ENCODE assay signal across 8 cellular contexts in the genomic region with DNA sequence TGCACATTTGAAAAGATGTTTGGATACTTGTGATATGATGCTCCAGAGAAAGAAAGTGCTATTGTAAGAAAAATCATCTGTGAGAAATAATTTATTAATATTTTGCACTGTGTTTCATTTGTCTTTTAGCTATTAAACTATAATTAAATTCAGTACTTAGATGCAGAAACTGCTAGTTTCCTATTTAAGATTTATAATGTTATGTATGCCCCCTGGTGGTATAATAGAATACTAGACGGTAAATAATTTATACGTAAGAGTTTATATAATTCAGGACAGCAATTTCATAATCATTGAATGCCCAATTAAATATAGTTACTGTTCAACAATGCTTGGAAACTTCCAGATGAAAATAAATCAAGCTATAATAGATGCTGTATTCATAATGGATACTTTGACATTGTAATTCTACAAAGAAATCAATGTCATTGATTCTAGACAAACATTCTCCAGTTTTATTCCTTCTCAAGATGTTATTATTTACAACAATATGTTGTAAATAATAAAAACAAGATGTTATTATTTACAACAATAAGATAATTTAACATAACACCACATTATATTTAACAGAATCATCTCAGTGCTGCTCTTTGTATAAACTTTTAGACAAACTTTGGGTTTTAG.
DNase-seq lines count a peak whose midpoint lies in the region; ATAC-seq and TF ChIP-seq lines count a peak whose summit lies in the region.

No MANE protein-coding gene starts in this region.

- TF ChIP-seq POLR2A in gastrocnemius medialis (IDR thresholded peaks at IDR 0.05): no peak

- H3K79me2 ChIP-seq in PC-3 (ENCODE audit: low read length): no peaks in the 10 kb centered on the region

- H3K9me3 ChIP-seq in PC-3 (ENCODE audit: low read length): no peaks in the 10 kb centered on the region
- H3K9me3 ChIP-seq in gastrocnemius medialis: no peaks in the 10 kb centered on the region

- no peak overlapping the region for H3K9ac ChIP-seq in PC-3 (ENCODE audit: low read length)

- intact Hi-C loops in PC-3 (cut with micrococcal nuclease) (loop anchor here (1.0 kb wide), 1 partner anchor 184 kb away; no protein-coding TSS in a partner anchor), gastrocnemius medialis (cut with DNase I; ENCODE audit: low total_unique reads) (loop anchor here (2.0 to 5.0 kb wide), 2 partner anchors 185 to 938 kb away; partner anchors contain the start of gene MAN2A1)

- H3K4me1 ChIP-seq in PC-3 (ENCODE audit: insufficient read depth, low read length) (no peaks in the 10 kb centered on the region), gastrocnemius medialis (no peaks in the 10 kb centered on the region)

- H3K36me3 ChIP-seq in H7 (replicated peaks; ENCODE audit: control insufficient read depth, insufficient read depth, low read length) (no peaks in the 10 kb centered on the region), PC-3 (ENCODE audit: low read depth, low read length) (no peaks in the 10 kb centered on the region), gastrocnemius medialis (no peaks in the 10 kb centered on the region)

- no peaks in the 10 kb centered on the region for H4K20me1 ChIP-seq in PC-3 (ENCODE audit: low read length)

- TF ChIP-seq CTCF in PC-3 (conservative IDR thresholded peaks at IDR 0.05; ENCODE audit: low read depth, low read length) (peak; percentile 70), epithelial cell of esophagus (IDR thresholded peaks at IDR 0.05; ENCODE audit: insufficient read depth, low read depth, low read length, missing control alignments) (no peak), gastrocnemius medialis (IDR thresholded peaks at IDR 0.05 in 4 of 5, conservative IDR thresholded peaks at IDR 0.05 in 1 of 5) (peak; percentile 14 to 51 (median 23))

- POLR2A ChIA-PET in PC-3 (lab: Charles Lee; ENCODE audit: unreplicated experiment): no interaction called here

- no peaks in the 10 kb centered on the region for H3K9me2 ChIP-seq in PC-3 (replicated peaks; ENCODE audit: low read length)

- DNase-seq in AG08395 (ENCODE audit: low spot score): peak; percentile 36
- DNase-seq in H7: peak; percentile 1
- peak; percentile 70 for DNase-seq in PC-3
- DNase-seq in epithelial cell of esophagus (ENCODE audit: low read depth): peak; percentile 38
- DNase-seq in gastrocnemius medialis: no peak
- DNase-seq in D341Med (ENCODE audit: low spot score): no peak
- DNase-seq in stimulated activated CD8-positive, alpha-beta memory T cell treated with anti-CD3 and anti-CD28 coated beads, Interleukin-4, amount 100 ng/mL, for 48 hours: no peak
- no peak for DNase-seq in NCI-H2107 treated with DMSO at 0.1 percent for 48 hours (lab: John Stamatoyannopoulos, UW; ENCODE audit: unreplicated experiment)

- H3K4me3 ChIP-seq in H7 (ENCODE audit: insufficient read depth, low read depth, low read length) (no peak overlapping the region), PC-3 (ENCODE audit: low read length) (no peak overlapping the region), epithelial cell of esophagus (ENCODE audit: low read length) (no peak overlapping the region), gastrocnemius medialis (no peak overlapping the region)

- H3K27ac ChIP-seq in PC-3 (ENCODE audit: low read length): no peak overlapping the region
- no peak overlapping the region for H3K27ac ChIP-seq in gastrocnemius medialis

- no TSS peak for BruUV-seq in PC-3 (replicated peaks; lab: Mats Ljungman, UMichigan)

- CTCF ChIA-PET in PC-3 (lab: Charles Lee): interaction anchor here (0.6 to 1.2 kb wide), 2 partner anchors 13 to 944 kb away, joined by 3 to 4 read pairs; no protein-coding TSS in a partner anchor

- in situ Hi-C loops in gastrocnemius medialis (cut with MboI; ENCODE audit: low sequenced_read_pairs in 4 of 4): no loop called here

- H3K4me2 ChIP-seq in PC-3 (ENCODE audit: low read length): no peak overlapping the region

- ATAC-seq in PC-3 (peak; percentile 40; the same call in 1 of the 2 replicates), gastrocnemius medialis (no peak)

- no peaks in the 10 kb centered on the region for H3K27me3 ChIP-seq in H7 (ENCODE audit: control insufficient read depth, insufficient read depth, low read length)
- peaks cover 19% of the 10 kb centered on the region for H3K27me3 ChIP-seq in PC-3 (ENCODE audit: low read length)
- no peaks in the 10 kb centered on the region for H3K27me3 ChIP-seq in gastrocnemius medialis

- H2AFZ ChIP-seq in PC-3 (ENCODE audit: low read length): no peak overlapping the region

- no peaks in the 10 kb centered on the region for H3F3A ChIP-seq in PC-3 (ENCODE audit: low read length, unreplicated experiment)

Comparison
In these comparisons a context has a peak if more than half of its experiments do, and no peak if none do; other contexts are left out.
1. DNase-seq: peak in AG08395 (single experiment), H7 (single experiment), PC-3 (single experiment) and epithelial cell of esophagus (single experiment); none in gastrocnemius medialis (0 of 2), D341Med (single experiment), stimulated activated CD8-positive, alpha-beta memory T cell treated with anti-CD3 and anti-CD28 coated beads, Interleukin-4, amount 100 ng/mL, for 48 hours (single experiment) and NCI-H2107 treated with DMSO at 0.1 percent for 48 hours (single experiment).